In the genomic region with DNA sequence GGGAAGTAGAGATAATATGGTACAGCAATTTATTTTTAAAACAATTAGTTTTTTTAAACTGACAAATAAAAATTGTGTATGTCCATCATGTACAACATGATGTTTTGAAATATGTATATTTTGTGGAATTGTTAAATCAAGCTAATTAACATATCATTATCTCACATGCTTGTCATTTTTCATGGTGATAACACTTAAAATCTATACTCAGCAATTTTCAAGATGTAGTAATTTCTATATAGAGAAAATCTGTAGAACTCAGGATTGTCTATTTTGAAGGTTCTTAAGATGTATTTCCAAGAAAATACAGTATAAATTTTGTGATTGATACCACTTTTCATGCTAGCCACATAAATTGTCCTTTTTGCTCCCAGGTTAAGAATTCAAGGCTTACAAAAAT, we compare ENCODE assay signal across 1 cellular context.
TF ChIP-seq lines count a peak whose summit lies in the region.

No MANE protein-coding gene starts in this region.

TF ChIP-seq in K562, 482 proteins besides CTCF, POLR2A, EP300 and RAD21 (continued from another document):
- TF ChIP-seq, protein P1, sequence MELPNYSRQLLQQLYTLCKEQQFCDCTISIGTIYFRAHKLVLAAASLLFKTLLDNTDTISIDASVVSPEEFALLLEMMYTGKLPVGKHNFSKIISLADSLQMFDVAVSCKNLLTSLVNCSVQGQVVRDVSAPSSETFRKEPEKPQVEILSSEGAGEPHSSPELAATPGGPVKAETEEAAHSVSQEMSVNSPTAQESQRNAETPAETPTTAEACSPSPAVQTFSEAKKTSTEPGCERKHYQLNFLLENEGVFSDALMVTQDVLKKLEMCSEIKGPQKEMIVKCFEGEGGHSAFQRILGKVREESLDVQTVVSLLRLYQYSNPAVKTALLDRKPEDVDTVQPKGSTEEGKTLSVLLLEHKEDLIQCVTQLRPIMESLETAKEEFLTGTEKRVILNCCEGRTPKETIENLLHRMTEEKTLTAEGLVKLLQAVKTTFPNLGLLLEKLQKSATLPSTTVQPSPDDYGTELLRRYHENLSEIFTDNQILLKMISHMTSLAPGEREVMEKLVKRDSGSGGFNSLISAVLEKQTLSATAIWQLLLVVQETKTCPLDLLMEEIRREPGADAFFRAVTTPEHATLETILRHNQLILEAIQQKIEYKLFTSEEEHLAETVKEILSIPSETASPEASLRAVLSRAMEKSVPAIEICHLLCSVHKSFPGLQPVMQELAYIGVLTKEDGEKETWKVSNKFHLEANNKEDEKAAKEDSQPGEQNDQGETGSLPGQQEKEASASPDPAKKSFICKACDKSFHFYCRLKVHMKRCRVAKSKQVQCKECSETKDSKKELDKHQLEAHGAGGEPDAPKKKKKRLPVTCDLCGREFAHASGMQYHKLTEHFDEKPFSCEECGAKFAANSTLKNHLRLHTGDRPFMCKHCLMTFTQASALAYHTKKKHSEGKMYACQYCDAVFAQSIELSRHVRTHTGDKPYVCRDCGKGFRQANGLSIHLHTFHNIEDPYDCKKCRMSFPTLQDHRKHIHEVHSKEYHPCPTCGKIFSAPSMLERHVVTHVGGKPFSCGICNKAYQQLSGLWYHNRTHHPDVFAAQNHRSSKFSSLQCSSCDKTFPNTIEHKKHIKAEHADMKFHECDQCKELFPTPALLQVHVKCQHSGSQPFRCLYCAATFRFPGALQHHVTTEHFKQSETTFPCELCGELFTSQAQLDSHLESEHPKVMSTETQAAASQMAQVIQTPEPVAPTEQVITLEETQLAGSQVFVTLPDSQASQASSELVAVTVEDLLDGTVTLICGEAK (IDR thresholded peaks at IDR 0.05) = no peak
- TF ChIP-seq, protein P1 (CRISPR knock-in tag; IDR thresholded peaks at IDR 0.05) = no peak
- peak; percentile 59; the same call in 1 of the 2 replicates for TF ChIP-seq C11orf30 (IDR thresholded peaks at IDR 0.05; ENCODE audit: low read depth)
- TF ChIP-seq MYNN (IDR thresholded peaks at IDR 0.05) = no peak
- no peak for TF ChIP-seq MYNN (CRISPR knock-in tag; IDR thresholded peaks at IDR 0.05)
- TF ChIP-seq NCOA6 (IDR thresholded peaks at IDR 0.05) = no peak
- TF ChIP-seq MAFG (tag; conservative IDR thresholded peaks at IDR 0.05) = peak; percentile 29; the same call in 1 of the 2 replicates
- TF ChIP-seq ZNF77 (CRISPR knock-in tag; IDR thresholded peaks at IDR 0.05) = no peak
- no peak for TF ChIP-seq TEAD1 (CRISPR knock-in tag; IDR thresholded peaks at IDR 0.05)
- TF ChIP-seq, protein P2, sequence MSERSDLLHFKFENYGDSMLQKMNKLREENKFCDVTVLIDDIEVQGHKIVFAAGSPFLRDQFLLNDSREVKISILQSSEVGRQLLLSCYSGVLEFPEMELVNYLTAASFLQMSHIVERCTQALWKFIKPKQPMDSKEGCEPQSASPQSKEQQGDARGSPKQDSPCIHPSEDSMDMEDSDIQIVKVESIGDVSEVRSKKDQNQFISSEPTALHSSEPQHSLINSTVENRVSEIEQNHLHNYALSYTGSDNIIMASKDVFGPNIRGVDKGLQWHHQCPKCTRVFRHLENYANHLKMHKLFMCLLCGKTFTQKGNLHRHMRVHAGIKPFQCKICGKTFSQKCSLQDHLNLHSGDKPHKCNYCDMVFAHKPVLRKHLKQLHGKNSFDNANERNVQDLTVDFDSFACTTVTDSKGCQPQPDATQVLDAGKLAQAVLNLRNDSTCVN (CRISPR knock-in tag; IDR thresholded peaks at IDR 0.05) = no peak
- TF ChIP-seq ZEB2 (IDR thresholded peaks at IDR 0.05) = no peak
- TF ChIP-seq KLF16 (IDR thresholded peaks at IDR 0.05) = no peak
- TF ChIP-seq, protein P3, sequence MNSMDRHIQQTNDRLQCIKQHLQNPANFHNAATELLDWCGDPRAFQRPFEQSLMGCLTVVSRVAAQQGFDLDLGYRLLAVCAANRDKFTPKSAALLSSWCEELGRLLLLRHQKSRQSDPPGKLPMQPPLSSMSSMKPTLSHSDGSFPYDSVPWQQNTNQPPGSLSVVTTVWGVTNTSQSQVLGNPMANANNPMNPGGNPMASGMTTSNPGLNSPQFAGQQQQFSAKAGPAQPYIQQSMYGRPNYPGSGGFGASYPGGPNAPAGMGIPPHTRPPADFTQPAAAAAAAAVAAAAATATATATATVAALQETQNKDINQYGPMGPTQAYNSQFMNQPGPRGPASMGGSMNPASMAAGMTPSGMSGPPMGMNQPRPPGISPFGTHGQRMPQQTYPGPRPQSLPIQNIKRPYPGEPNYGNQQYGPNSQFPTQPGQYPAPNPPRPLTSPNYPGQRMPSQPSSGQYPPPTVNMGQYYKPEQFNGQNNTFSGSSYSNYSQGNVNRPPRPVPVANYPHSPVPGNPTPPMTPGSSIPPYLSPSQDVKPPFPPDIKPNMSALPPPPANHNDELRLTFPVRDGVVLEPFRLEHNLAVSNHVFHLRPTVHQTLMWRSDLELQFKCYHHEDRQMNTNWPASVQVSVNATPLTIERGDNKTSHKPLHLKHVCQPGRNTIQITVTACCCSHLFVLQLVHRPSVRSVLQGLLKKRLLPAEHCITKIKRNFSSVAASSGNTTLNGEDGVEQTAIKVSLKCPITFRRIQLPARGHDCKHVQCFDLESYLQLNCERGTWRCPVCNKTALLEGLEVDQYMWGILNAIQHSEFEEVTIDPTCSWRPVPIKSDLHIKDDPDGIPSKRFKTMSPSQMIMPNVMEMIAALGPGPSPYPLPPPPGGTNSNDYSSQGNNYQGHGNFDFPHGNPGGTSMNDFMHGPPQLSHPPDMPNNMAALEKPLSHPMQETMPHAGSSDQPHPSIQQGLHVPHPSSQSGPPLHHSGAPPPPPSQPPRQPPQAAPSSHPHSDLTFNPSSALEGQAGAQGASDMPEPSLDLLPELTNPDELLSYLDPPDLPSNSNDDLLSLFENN (IDR thresholded peaks at IDR 0.05; ENCODE audit: low read depth in 2 of 2, low read length in 2 of 2) = no peak
- TF ChIP-seq, protein P4, sequence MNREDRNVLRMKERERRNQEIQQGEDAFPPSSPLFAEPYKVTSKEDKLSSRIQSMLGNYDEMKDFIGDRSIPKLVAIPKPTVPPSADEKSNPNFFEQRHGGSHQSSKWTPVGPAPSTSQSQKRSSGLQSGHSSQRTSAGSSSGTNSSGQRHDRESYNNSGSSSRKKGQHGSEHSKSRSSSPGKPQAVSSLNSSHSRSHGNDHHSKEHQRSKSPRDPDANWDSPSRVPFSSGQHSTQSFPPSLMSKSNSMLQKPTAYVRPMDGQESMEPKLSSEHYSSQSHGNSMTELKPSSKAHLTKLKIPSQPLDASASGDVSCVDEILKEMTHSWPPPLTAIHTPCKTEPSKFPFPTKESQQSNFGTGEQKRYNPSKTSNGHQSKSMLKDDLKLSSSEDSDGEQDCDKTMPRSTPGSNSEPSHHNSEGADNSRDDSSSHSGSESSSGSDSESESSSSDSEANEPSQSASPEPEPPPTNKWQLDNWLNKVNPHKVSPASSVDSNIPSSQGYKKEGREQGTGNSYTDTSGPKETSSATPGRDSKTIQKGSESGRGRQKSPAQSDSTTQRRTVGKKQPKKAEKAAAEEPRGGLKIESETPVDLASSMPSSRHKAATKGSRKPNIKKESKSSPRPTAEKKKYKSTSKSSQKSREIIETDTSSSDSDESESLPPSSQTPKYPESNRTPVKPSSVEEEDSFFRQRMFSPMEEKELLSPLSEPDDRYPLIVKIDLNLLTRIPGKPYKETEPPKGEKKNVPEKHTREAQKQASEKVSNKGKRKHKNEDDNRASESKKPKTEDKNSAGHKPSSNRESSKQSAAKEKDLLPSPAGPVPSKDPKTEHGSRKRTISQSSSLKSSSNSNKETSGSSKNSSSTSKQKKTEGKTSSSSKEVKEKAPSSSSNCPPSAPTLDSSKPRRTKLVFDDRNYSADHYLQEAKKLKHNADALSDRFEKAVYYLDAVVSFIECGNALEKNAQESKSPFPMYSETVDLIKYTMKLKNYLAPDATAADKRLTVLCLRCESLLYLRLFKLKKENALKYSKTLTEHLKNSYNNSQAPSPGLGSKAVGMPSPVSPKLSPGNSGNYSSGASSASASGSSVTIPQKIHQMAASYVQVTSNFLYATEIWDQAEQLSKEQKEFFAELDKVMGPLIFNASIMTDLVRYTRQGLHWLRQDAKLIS (CRISPR knock-in tag; IDR thresholded peaks at IDR 0.05) = no peak
- TF ChIP-seq, protein P5, sequence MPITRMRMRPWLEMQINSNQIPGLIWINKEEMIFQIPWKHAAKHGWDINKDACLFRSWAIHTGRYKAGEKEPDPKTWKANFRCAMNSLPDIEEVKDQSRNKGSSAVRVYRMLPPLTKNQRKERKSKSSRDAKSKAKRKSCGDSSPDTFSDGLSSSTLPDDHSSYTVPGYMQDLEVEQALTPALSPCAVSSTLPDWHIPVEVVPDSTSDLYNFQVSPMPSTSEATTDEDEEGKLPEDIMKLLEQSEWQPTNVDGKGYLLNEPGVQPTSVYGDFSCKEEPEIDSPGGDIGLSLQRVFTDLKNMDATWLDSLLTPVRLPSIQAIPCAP (CRISPR knock-in tag; IDR thresholded peaks at IDR 0.05; ENCODE audit: borderline replicate concordance) = no peak
- TF ChIP-seq MAFF (IDR thresholded peaks at IDR 0.05; ENCODE audit: low read length) = peak; percentile 39; the same call in 1 of the 2 replicates
- no peak for TF ChIP-seq TCF7 (IDR thresholded peaks at IDR 0.05; ENCODE audit: borderline replicate concordance)
- TF ChIP-seq, protein P6, sequence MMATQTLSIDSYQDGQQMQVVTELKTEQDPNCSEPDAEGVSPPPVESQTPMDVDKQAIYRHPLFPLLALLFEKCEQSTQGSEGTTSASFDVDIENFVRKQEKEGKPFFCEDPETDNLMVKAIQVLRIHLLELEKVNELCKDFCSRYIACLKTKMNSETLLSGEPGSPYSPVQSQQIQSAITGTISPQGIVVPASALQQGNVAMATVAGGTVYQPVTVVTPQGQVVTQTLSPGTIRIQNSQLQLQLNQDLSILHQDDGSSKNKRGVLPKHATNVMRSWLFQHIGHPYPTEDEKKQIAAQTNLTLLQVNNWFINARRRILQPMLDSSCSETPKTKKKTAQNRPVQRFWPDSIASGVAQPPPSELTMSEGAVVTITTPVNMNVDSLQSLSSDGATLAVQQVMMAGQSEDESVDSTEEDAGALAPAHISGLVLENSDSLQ (IDR thresholded peaks at IDR 0.05) = no peak
